In genomic region chr5:177126771-177127170, GRCh38 we compare ENCODE assay signal across 35 cellular contexts.
"Had no signal": no experiment of that assay in that cellular context is flagged by ENCODE, and none has a peak within 500 bp of the region (broad histone marks: within the 10 kb centered on the region; RNA-seq: fewer than 3 reads in every experiment).

No MANE protein-coding gene starts in this region.

- H3K4me3 Mint-ChIP-seq: activated CD4-positive, alpha-beta memory T cell treated with anti-CD3 and anti-CD28 coated beads for 36 hours; activated CD4-positive, alpha-beta T cell treated with anti-CD3 and anti-CD28 coated beads for 36 hours; activated CD4-positive, alpha-beta T cell treated with anti-CD3 and anti-CD28 coated beads, Interleukin-2, amount 10 ng/mL, durations not matched to agents 24 days and 14 days; activated CD8-positive, alpha-beta memory T cell treated with anti-CD3 and anti-CD28 coated beads, Interleukin-2, amount 10 ng/mL, durations not matched to agents 7 days and 5 days; activated CD8-positive, alpha-beta T cell treated with anti-CD3 and anti-CD28 coated beads, Interleukin-2, amount 10 ng/mL, durations not matched to agents 7 days and 5 days; activated naive CD4-positive, alpha-beta T cell treated with anti-CD3 and anti-CD28 coated beads for 36 hours; activated naive CD4-positive, alpha-beta T cell treated with anti-CD3 and anti-CD28 coated beads, Interleukin-2, amount 50 U/mL, for 24 hours; activated naive CD8-positive, alpha-beta T cell treated with anti-CD3 and anti-CD28 coated beads for 36 hours; activated naive CD8-positive, alpha-beta T cell treated with anti-CD3 and anti-CD28 coated beads, Interleukin-2, amount 50 U/mL, for 24 hours; activated T-helper 1 cell treated with anti-CD3 and anti-CD28 coated beads, Interleukin-12 subunit alpha, Interleukin-12 subunit beta, Interleukin-2, Interleukin-4 antibody, amounts not matched to agents 30 ng/mL and 10 ng/mL and 1 ng/mL, durations not matched to agents 14 hours and 24 hours and 36 hours; central memory CD8-positive, alpha-beta T cell; dendritic cell treated with granulocyte-macrophage colony-stimulating factor and Interleukin-4, amounts not matched to agents 40 ng/mL and 50 ng/mL, for 4 days; endodermal cell; T-helper 17 cell; T-helper 2 cell treated with Interferon-gamma antibody and Interleukin-4, amounts not matched to agents 5 μg/mL and 100 μg/mL, for 36 hours had no signal

- FAIRE-seq: bronchial epithelial cell, frontal cortex had no signal

- H3K4me1 ChIP-seq: adrenal gland, ascending aorta had no signal

- H3K27ac Mint-ChIP-seq: activated CD4-positive, alpha-beta memory T cell treated with anti-CD3 and anti-CD28 coated beads for 36 hours; activated CD4-positive, alpha-beta T cell treated with anti-CD3 and anti-CD28 coated beads for 36 hours; activated CD4-positive, alpha-beta T cell treated with anti-CD3 and anti-CD28 coated beads, Interleukin-2, amount 10 ng/mL, durations not matched to agents 24 days and 14 days; activated CD8-positive, alpha-beta memory T cell treated with anti-CD3 and anti-CD28 coated beads, Interleukin-2, amount 10 ng/mL, durations not matched to agents 7 days and 5 days; activated CD8-positive, alpha-beta T cell treated with anti-CD3 and anti-CD28 coated beads, Interleukin-2, amount 10 ng/mL, durations not matched to agents 7 days and 5 days; activated naive CD4-positive, alpha-beta T cell treated with anti-CD3 and anti-CD28 coated beads for 36 hours; activated naive CD4-positive, alpha-beta T cell treated with anti-CD3 and anti-CD28 coated beads, Interleukin-2, amount 50 U/mL, for 24 hours; activated naive CD8-positive, alpha-beta T cell treated with anti-CD3 and anti-CD28 coated beads for 36 hours; activated naive CD8-positive, alpha-beta T cell treated with anti-CD3 and anti-CD28 coated beads, Interleukin-2, amount 50 U/mL, for 24 hours; activated T-helper 1 cell treated with anti-CD3 and anti-CD28 coated beads, Interleukin-12 subunit alpha, Interleukin-12 subunit beta, Interleukin-2, Interleukin-4 antibody, amounts not matched to agents 30 ng/mL and 10 ng/mL and 1 ng/mL, durations not matched to agents 14 hours and 24 hours and 36 hours; activated T-helper 2 cell treated with anti-CD3 and anti-CD28 coated beads, Interferon-gamma antibody, Interleukin-2, Interleukin-4, amounts not matched to agents 10 μg/mL and 5 μg/mL and 100 μg/mL, durations not matched to agents 14 hours and 24 hours and 36 hours; dendritic cell treated with granulocyte-macrophage colony-stimulating factor and Interleukin-4, amounts not matched to agents 40 ng/mL and 50 ng/mL, for 4 days; endodermal cell; T-helper 17 cell; T-helper 2 cell treated with Interferon-gamma antibody and Interleukin-4, amounts not matched to agents 5 μg/mL and 100 μg/mL, for 36 hours had no signal

- H3K36me3 ChIP-seq: adrenal gland, ascending aorta, brain microvascular endothelial cell had no signal

- H3K36me3 Mint-ChIP-seq: activated CD4-positive, alpha-beta memory T cell treated with anti-CD3 and anti-CD28 coated beads for 36 hours; activated CD8-positive, alpha-beta memory T cell treated with anti-CD3 and anti-CD28 coated beads, Interleukin-2, amount 10 ng/mL, durations not matched to agents 7 days and 5 days; activated naive CD4-positive, alpha-beta T cell treated with anti-CD3 and anti-CD28 coated beads, Interleukin-2, amount 50 U/mL, for 24 hours; activated naive CD8-positive, alpha-beta T cell treated with anti-CD3 and anti-CD28 coated beads for 36 hours had no signal

- H3K27ac ChIP-seq: adrenal gland, ascending aorta, brain microvascular endothelial cell, coronary artery, dorsolateral prefrontal cortex had no signal

- H3K9me3 Mint-ChIP-seq: activated CD4-positive, alpha-beta memory T cell treated with anti-CD3 and anti-CD28 coated beads for 36 hours; activated naive CD4-positive, alpha-beta T cell treated with anti-CD3 and anti-CD28 coated beads for 36 hours; activated naive CD4-positive, alpha-beta T cell treated with anti-CD3 and anti-CD28 coated beads, Interleukin-2, amount 50 U/mL, for 24 hours; activated naive CD8-positive, alpha-beta T cell treated with anti-CD3 and anti-CD28 coated beads for 36 hours; activated naive CD8-positive, alpha-beta T cell treated with anti-CD3 and anti-CD28 coated beads, Interleukin-2, amount 50 U/mL, for 24 hours; activated T-helper 1 cell treated with anti-CD3 and anti-CD28 coated beads, Interleukin-12 subunit alpha, Interleukin-12 subunit beta, Interleukin-2, Interleukin-4 antibody, amounts not matched to agents 30 ng/mL and 10 ng/mL and 1 ng/mL, durations not matched to agents 14 hours and 24 hours and 36 hours; activated T-helper 2 cell treated with anti-CD3 and anti-CD28 coated beads, Interferon-gamma antibody, Interleukin-2, Interleukin-4, amounts not matched to agents 10 μg/mL and 5 μg/mL and 100 μg/mL, durations not matched to agents 14 hours and 24 hours and 36 hours; central memory CD8-positive, alpha-beta T cell; dendritic cell treated with granulocyte-macrophage colony-stimulating factor and Interleukin-4, amounts not matched to agents 40 ng/mL and 50 ng/mL, for 4 days; endodermal cell; T-helper 2 cell treated with Interferon-gamma antibody and Interleukin-4, amounts not matched to agents 5 μg/mL and 100 μg/mL, for 36 hours had no signal

- H3K4me3 ChIP-seq: adrenal gland, ascending aorta, coronary artery, dorsolateral prefrontal cortex had no signal

- H3K27me3 ChIP-seq: adrenal gland, ascending aorta, brain microvascular endothelial cell, dorsolateral prefrontal cortex had no signal

- H3K9me3 ChIP-seq: adrenal gland, ascending aorta had no signal

- ATAC-seq: activated CD4-positive, alpha-beta T cell treated with anti-CD3 and anti-CD28 coated beads for 36 hours; activated CD8-positive, alpha-beta memory T cell treated with anti-CD3 and anti-CD28 coated beads, Interleukin-2, amount 10 ng/mL, durations not matched to agents 7 days and 5 days; activated CD8-positive, alpha-beta T cell treated with anti-CD3 and anti-CD28 coated beads, Interleukin-2, amount 10 ng/mL, durations not matched to agents 7 days and 5 days; activated naive CD8-positive, alpha-beta T cell treated with anti-CD3 and anti-CD28 coated beads, Interleukin-2, amount 50 U/mL, for 24 hours; esophagus mucosa; T-helper 17 cell had no signal

- DNase-seq: activated CD4-positive, alpha-beta memory T cell treated with anti-CD3 and anti-CD28 coated beads for 36 hours; activated CD4-positive, alpha-beta T cell treated with anti-CD3 and anti-CD28 coated beads for 36 hours; activated CD4-positive, alpha-beta T cell treated with anti-CD3 and anti-CD28 coated beads, Interleukin-2, amount 10 ng/mL, durations not matched to agents 24 days and 14 days; activated CD4-positive, CD25-positive, alpha-beta regulatory T cell; activated CD4-positive, CD25-positive, alpha-beta regulatory T cell treated with anti-CD3 and anti-CD28 coated beads, Interleukin-2, amount 50 U/mL, for 72 hours; activated CD8-positive, alpha-beta memory T cell treated with anti-CD3 and anti-CD28 coated beads, Interleukin-2, amount 10 ng/mL, durations not matched to agents 7 days and 5 days; activated CD8-positive, alpha-beta memory T cell treated with anti-CD3 and anti-CD28 coated beads, Interleukin-2, amount 50 U/mL, for 4 hours; activated CD8-positive, alpha-beta T cell treated with anti-CD3 and anti-CD28 coated beads, Interleukin-2, amount 10 ng/mL, durations not matched to agents 7 days and 5 days; activated effector memory CD4-positive, alpha-beta T cell treated with anti-CD3 and anti-CD28 coated beads, Interleukin-2, amount 50 U/mL, for 16 hours; activated naive CD4-positive, alpha-beta T cell treated with anti-CD3 and anti-CD28 coated beads for 36 hours; activated naive CD8-positive, alpha-beta T cell treated with anti-CD3 and anti-CD28 coated beads for 36 hours; activated naive CD8-positive, alpha-beta T cell treated with anti-CD3 and anti-CD28 coated beads, Interleukin-2, amount 50 U/mL, for 24 hours; activated T-cell treated with anti-CD3 and anti-CD28 coated beads, Interleukin-2, amount 50 U/mL, for 1 hour; activated T-cell treated with anti-CD3 and anti-CD28 coated beads, Interleukin-2, amount 50 U/mL, for 48 hours; adrenal gland; amygdala; brain microvascular endothelial cell; dorsolateral prefrontal cortex; effector memory CD4-positive, alpha-beta T cell; endodermal cell; foreskin fibroblast; T-helper 1 cell; T-helper 17 cell; T1000 had no signal
